ENCODE assay signal across 27 cellular contexts in the genomic region with DNA sequence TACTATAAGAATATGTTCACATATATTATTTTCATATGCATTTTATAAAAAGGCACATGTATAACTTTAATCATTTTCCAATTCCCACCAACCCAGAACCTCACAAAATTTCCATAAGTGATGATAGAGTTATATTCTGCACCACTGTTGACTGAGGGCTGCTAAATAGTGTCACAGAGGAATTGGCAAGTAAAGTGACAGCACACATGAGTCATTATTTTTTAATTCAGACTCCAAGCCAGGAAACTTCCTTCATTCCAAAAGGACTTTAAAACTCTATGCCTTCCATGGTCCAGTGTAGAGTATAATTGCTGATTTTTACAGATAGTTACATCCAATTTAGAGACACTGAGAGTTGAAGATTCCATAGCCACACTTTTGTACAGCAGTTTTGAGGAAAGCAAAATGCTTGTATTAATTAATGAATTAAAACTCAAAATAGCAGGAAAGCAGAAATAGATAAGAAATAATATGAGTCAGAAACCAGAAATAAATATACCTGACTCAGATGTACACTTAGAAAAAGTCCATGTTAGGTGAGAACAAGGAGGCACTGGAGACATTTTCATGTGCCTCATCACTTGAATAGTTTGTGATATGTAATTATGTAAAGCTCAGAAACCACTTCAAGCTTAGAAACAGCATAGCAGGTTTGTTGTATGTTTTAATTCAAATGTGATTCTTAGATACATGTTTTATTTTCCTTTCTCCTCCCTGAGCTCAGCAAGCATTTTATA.
"Had no signal": no experiment of that assay in that cellular context is flagged by ENCODE, and none has a peak within 500 bp of the region (broad histone marks: within the 10 kb centered on the region; RNA-seq: fewer than 3 reads in every experiment).

No MANE protein-coding gene starts in this region.

- H3K9me3 ChIP-seq: neutrophil, psoas muscle, right lobe of liver, tibial nerve, uterus had no signal

- DNase-seq: islet precursor cell; left cardiac atrium; mesendoderm; naive B cell; natural killer cell; nephron progenitor cell; occipital lobe; psoas muscle; right lobe of liver; stimulated activated CD4-positive, alpha-beta T cell treated with anti-CD3 and anti-CD28 coated beads, Interleukin-1b, Interleukin-23, amount 100 ng/mL, for 48 hours; stimulated activated CD4-positive, alpha-beta T cell treated with anti-CD3 and anti-CD28 coated beads, Interleukin-2, amount 100 ng/mL, for 48 hours; stimulated activated CD4-positive, alpha-beta T cell treated with anti-CD3 and anti-CD28 coated beads, Interleukin-4, amount 100 ng/mL, for 4 hours; stimulated activated CD8-positive, alpha-beta memory T cell treated with anti-CD3 and anti-CD28 coated beads, Interleukin-4, amount 100 ng/mL, for 48 hours; stimulated activated naive CD4-positive, alpha-beta T cell treated with Interleukin-2 at 50 U/mL for 16 hours; stimulated activated naive CD8-positive, alpha-beta T cell treated with anti-CD3 and anti-CD28 coated beads, Interleukin-15, amount 100 ng/mL, for 72 hours; substantia nigra; uterus had no signal

- H3K36me3 Mint-ChIP-seq: mesothelial cell of epicardium; naive B cell; natural killer cell; neural progenitor cell; stimulated activated memory B cell treated with anti-CD40 and anti-IgM and Interleukin-4, amounts not matched to agents 10 μg/mL and 1 μg/mL and 100 μg/mL, for 72 hours; type B pancreatic cell had no signal

- H3K27ac ChIP-seq: neural progenitor cell, neutrophil, parathyroid adenoma, psoas muscle, right lobe of liver, tibial nerve, uterus had no signal

- H3K27me3 ChIP-seq: neural progenitor cell, neutrophil, right lobe of liver, tibial nerve, uterus had no signal

- H3K4me3 Mint-ChIP-seq: mesothelial cell of epicardium; naive B cell; natural killer cell; nephron progenitor cell; neural progenitor cell; stimulated activated memory B cell treated with anti-CD40 and anti-IgM and Interleukin-4, amounts not matched to agents 10 μg/mL and 1 μg/mL and 100 μg/mL, for 72 hours; stimulated activated naive CD8-positive, alpha-beta T cell treated with anti-CD3 and anti-CD28 coated beads, Interleukin-15, amount 100 ng/mL, for 72 hours; type B pancreatic cell had no signal

- H3K27ac Mint-ChIP-seq: mesothelial cell of epicardium; naive B cell; natural killer cell; nephron progenitor cell; neural progenitor cell; stimulated activated memory B cell treated with anti-CD40 and anti-IgM and Interleukin-4, amounts not matched to agents 10 μg/mL and 1 μg/mL and 100 μg/mL, for 72 hours; stimulated activated naive CD8-positive, alpha-beta T cell treated with anti-CD3 and anti-CD28 coated beads, Interleukin-15, amount 100 ng/mL, for 72 hours; type B pancreatic cell had no signal

- ATAC-seq: left lobe of liver; natural killer cell; psoas muscle; right lobe of liver; stimulated activated memory B cell treated with anti-CD40 and anti-IgM and Interleukin-4, amounts not matched to agents 10 μg/mL and 1 μg/mL and 100 μg/mL, for 72 hours; stimulated activated naive CD8-positive, alpha-beta T cell treated with anti-CD3 and anti-CD28 coated beads, Interleukin-15, amount 100 ng/mL, for 72 hours had no signal

- H3K4me1 Mint-ChIP-seq: naive B cell; natural killer cell; stimulated activated memory B cell treated with anti-CD40 and anti-IgM and Interleukin-4, amounts not matched to agents 10 μg/mL and 1 μg/mL and 100 μg/mL, for 72 hours; stimulated activated naive CD8-positive, alpha-beta T cell treated with anti-CD3 and anti-CD28 coated beads, Interleukin-15, amount 100 ng/mL, for 72 hours had no signal

- H3K27me3 Mint-ChIP-seq: naive B cell; stimulated activated memory B cell treated with anti-CD40 and anti-IgM and Interleukin-4, amounts not matched to agents 10 μg/mL and 1 μg/mL and 100 μg/mL, for 72 hours; stimulated activated naive CD8-positive, alpha-beta T cell treated with anti-CD3 and anti-CD28 coated beads, Interleukin-15, amount 100 ng/mL, for 72 hours had no signal

- H3K4me3 ChIP-seq: lung, neural progenitor cell, psoas muscle, right lobe of liver, smooth muscle cell, tibial nerve, uterus had no signal

- H3K9me3 Mint-ChIP-seq: mesothelial cell of epicardium; naive B cell; nephron progenitor cell; neural progenitor cell; stimulated activated memory B cell treated with anti-CD40 and anti-IgM and Interleukin-4, amounts not matched to agents 10 μg/mL and 1 μg/mL and 100 μg/mL, for 72 hours; stimulated activated naive CD8-positive, alpha-beta T cell treated with anti-CD3 and anti-CD28 coated beads, Interleukin-15, amount 100 ng/mL, for 72 hours; type B pancreatic cell had no signal

- H3K36me3 ChIP-seq: neural progenitor cell, neutrophil, right lobe of liver, tibial nerve, uterus had no signal

- H3K4me1 ChIP-seq: neural progenitor cell, psoas muscle, right lobe of liver, tibial nerve, uterus had no signal
